1 cellular context compared by ENCODE assay signal in genomic region chr13:38637576-38637975, GRCh38.
TF ChIP-seq lines count a peak whose summit lies in the region.

No MANE protein-coding gene starts in this region.

TF ChIP-seq in GM23338, 12 proteins besides CTCF, POLR2A, EP300 and RAD21 (continued from another document):
- no peak for TF ChIP-seq ZNF462 (CRISPR knock-in tag; IDR thresholded peaks at IDR 0.05)
- no peak for TF ChIP-seq EZH2 (IDR thresholded peaks at IDR 0.05; ENCODE audit: low read depth, unreplicated experiment)
- TF ChIP-seq NANOG (IDR thresholded peaks at IDR 0.05; ENCODE audit: borderline replicate concordance): no peak
- no peak for TF ChIP-seq REST (IDR thresholded peaks at IDR 0.05; ENCODE audit: unreplicated experiment)
- TF ChIP-seq, protein P1, sequence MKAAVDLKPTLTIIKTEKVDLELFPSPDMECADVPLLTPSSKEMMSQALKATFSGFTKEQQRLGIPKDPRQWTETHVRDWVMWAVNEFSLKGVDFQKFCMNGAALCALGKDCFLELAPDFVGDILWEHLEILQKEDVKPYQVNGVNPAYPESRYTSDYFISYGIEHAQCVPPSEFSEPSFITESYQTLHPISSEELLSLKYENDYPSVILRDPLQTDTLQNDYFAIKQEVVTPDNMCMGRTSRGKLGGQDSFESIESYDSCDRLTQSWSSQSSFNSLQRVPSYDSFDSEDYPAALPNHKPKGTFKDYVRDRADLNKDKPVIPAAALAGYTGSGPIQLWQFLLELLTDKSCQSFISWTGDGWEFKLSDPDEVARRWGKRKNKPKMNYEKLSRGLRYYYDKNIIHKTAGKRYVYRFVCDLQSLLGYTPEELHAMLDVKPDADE (IDR thresholded peaks at IDR 0.05): no peak
- no peak for TF ChIP-seq POLR2AphosphoS5 (IDR thresholded peaks at IDR 0.05; ENCODE audit: low read depth)
- no peak for TF ChIP-seq CREB1 (CRISPR knock-in tag; IDR thresholded peaks at IDR 0.05; ENCODE audit: low read depth)
- TF ChIP-seq EZH2phosphoT487 (IDR thresholded peaks at IDR 0.05; ENCODE audit: unreplicated experiment): no peak
TF ChIP-seq in GM23338: peak in this region for 0.
